In genomic region chr15:78421241-78421994, GRCh38 we compare ENCODE assay signal across 16 cellular contexts. TPM values are rescaled to one million over a fixed set of nuclear protein-coding genes. Genes with fewer than 3 reads are reported as not detected.
DNase-seq lines count a peak whose midpoint lies in the region; ATAC-seq, FAIRE-seq and TF ChIP-seq lines count a peak whose summit lies in the region.
"Had no signal": no experiment of that assay in that cellular context is flagged by ENCODE, and none has a peak within 500 bp of the region (broad histone marks: within the 10 kb centered on the region; RNA-seq: fewer than 3 reads in every experiment).

No MANE protein-coding gene starts in this region.

- no peak overlapping the region for H2BK15ac ChIP-seq in H1 (ENCODE audit: low read length)
- H2BK15ac ChIP-seq in H9 (ENCODE audit: low read depth, low read length) = no peak overlapping the region

- H3K9ac ChIP-seq in H1 (replicated peaks in 1 of 4; ENCODE audit: extremely low read depth in 1 of 4, low read depth in 3 of 4, low read length in 3 of 4) = no peak overlapping the region
- H3K9ac ChIP-seq in H9 (ENCODE audit: extremely low read depth, insufficient read length, low read length) = no peak overlapping the region

- no peak overlapping the region for H3K4me2 ChIP-seq in H1 (ENCODE audit: insufficient read depth in 1 of 2, low read depth in 2 of 2, low read length in 2 of 2)
- no peak overlapping the region for H3K4me2 ChIP-seq in H9 (ENCODE audit: insufficient read depth, insufficient read length, low read length)

- H3K27me3 ChIP-seq in H1 (replicated peaks in 1 of 4; ENCODE audit: control insufficient read depth in 3 of 4, extremely low read depth in 1 of 4, insufficient read depth in 3 of 4, low read length in 3 of 4) = no peaks in the 10 kb centered on the region
- H3K27me3 ChIP-seq in dorsolateral prefrontal cortex = peaks cover 0 to 9% (median 0%) of the 10 kb centered on the region in 45 donors
- H3K27me3 ChIP-seq in H9 (ENCODE audit: insufficient read depth, low read length) = no peaks in the 10 kb centered on the region

- peaks cover 4 to 7% of the 10 kb centered on the region in 2 experiments; a peak in 4 of 5 replicates for H3K9me3 Mint-ChIP-seq in H9
- H3K9me3 Mint-ChIP-seq: CD8-positive, alpha-beta T cell had no signal

- H3K79me2 ChIP-seq in H1 (ENCODE audit: control insufficient read depth in 1 of 2, insufficient read depth in 2 of 2, low read length in 2 of 2) (no peaks in the 10 kb centered on the region), H9 (ENCODE audit: insufficient read depth, low read length) (no peaks in the 10 kb centered on the region)

- H3K79me1 ChIP-seq in H1 (ENCODE audit: low read depth, low read length) = no peaks in the 10 kb centered on the region
- H3K79me1 ChIP-seq in H9 (ENCODE audit: insufficient read depth, low read depth, low read length, poor library complexity, severe bottlenecking) = no peaks in the 10 kb centered on the region

- TF ChIP-seq CTCF in AG10803 (conservative IDR thresholded peaks at IDR 0.05; ENCODE audit: low read length) = no peak
- TF ChIP-seq CTCF in HEK293 (tag by site-specific recombination; IDR thresholded peaks at IDR 0.05) = no peak
- TF ChIP-seq CTCF in H1 (IDR thresholded peaks at IDR 0.05; ENCODE audit: control extremely low read depth in 1 of 3, insufficient read depth in 1 of 3, low read depth in 1 of 3, low read length in 3 of 3) = no peak
- no peak for TF ChIP-seq CTCF in dorsolateral prefrontal cortex (IDR thresholded peaks at IDR 0.05 in 54 of 56, conservative IDR thresholded peaks at IDR 0.05 in 2 of 56; ENCODE audit: low read depth in 1 of 56, partially characterized antibody in 56 of 56)
- no peak for TF ChIP-seq CTCF in H9 (conservative IDR thresholded peaks at IDR 0.05)

- H3K18ac ChIP-seq in H1 (ENCODE audit: extremely low read depth, low read length) = no peak overlapping the region
- H3K18ac ChIP-seq in H9 (ENCODE audit: insufficient read length, low read depth, low read length) = no peak overlapping the region

- ATAC-seq in HG03139 (IDR thresholded peaks at IDR 0.05; ENCODE audit: unreplicated experiment) = no peak
- ATAC-seq: CD8-positive, alpha-beta T cell; GM12878 had no signal

- H3K4me1 Mint-ChIP-seq in H9 = no peaks in the 10 kb centered on the region

- H3K36me3 ChIP-seq in HEK293 (ENCODE audit: control insufficient read depth in 2 of 2, insufficient read depth in 1 of 2, low read length in 2 of 2) (no peaks in the 10 kb centered on the region), H1 (ENCODE audit: control insufficient read depth in 2 of 4, insufficient read depth in 4 of 4, low read length in 3 of 4) (no peaks in the 10 kb centered on the region)

- no peak overlapping the region for H2BK120ac ChIP-seq in H1 (replicated peaks; ENCODE audit: low read depth, low read length)
- no peak overlapping the region for H2BK120ac ChIP-seq in H9 (ENCODE audit: low read depth, low read length, poor library complexity, severe bottlenecking)

- H4K20me1 ChIP-seq in H1 (replicated peaks in 1 of 2; ENCODE audit: control insufficient read depth in 1 of 2, insufficient read depth in 2 of 2, low read length in 2 of 2) = no peaks in the 10 kb centered on the region
- H4K20me1 ChIP-seq in H9 (ENCODE audit: control insufficient read depth, insufficient read depth, insufficient read length) = no peaks in the 10 kb centered on the region

- no peak overlapping the region for H3K4ac ChIP-seq in H1 (replicated peaks; ENCODE audit: insufficient read length, low read depth, low read length)
- H3K4ac ChIP-seq in H9 (ENCODE audit: low read depth, low read length) = no peak overlapping the region

- no peak for TF ChIP-seq RAD21 in H1 (IDR thresholded peaks at IDR 0.05 in 1 of 2, conservative IDR thresholded peaks at IDR 0.05 in 1 of 2; ENCODE audit: low read depth in 2 of 2, low read length in 2 of 2)

- no peak overlapping the region for H2BK12ac ChIP-seq in H1 (ENCODE audit: low read depth, low read length)
- H2BK12ac ChIP-seq in H9 (ENCODE audit: insufficient read length, low read depth, low read length) = no peak overlapping the region

- no peak overlapping the region for H4K5ac ChIP-seq in H1 (ENCODE audit: insufficient read length, low read depth, low read length)
- no peak overlapping the region for H4K5ac ChIP-seq in H9 (ENCODE audit: insufficient read length, low read depth, low read length)

- H3K23ac ChIP-seq in H1 (ENCODE audit: insufficient read length) (no peak overlapping the region), H9 (ENCODE audit: insufficient read length, low read depth, low read length) (no peak overlapping the region)

- H3K56ac ChIP-seq in H1 (replicated peaks; ENCODE audit: insufficient read length, low read depth, low read length) = no peak overlapping the region
- no peak overlapping the region for H3K56ac ChIP-seq in H9 (ENCODE audit: insufficient read length, low read depth, low read length)

- CTCF ChIA-PET in HEK293 (lab: Yijun Ruan, JAX) = interaction anchor here (0.6 to 10.5 kb wide), 18 partner anchors 11 to 452 kb away, joined by 3 to 176 read pairs (median 6); partner anchors contain the start of gene IREB2
- CTCF ChIA-PET in H1 (lab: Charles Lee; ENCODE audit: partially characterized antibody) = interaction anchor here (0.6 to 20.7 kb wide), 17 partner anchors 9 to 414 kb away, joined by 3 to 240 read pairs (median 5); no protein-coding TSS in a partner anchor

- H4K8ac ChIP-seq in H1 (ENCODE audit: extremely low read depth, insufficient read depth, low read length) (no peak overlapping the region), H9 (replicated peaks; ENCODE audit: insufficient read length, low read depth, low read length) (no peak overlapping the region)

- no peak for TF ChIP-seq EP300 in H1 (IDR thresholded peaks at IDR 0.05; ENCODE audit: borderline replicate concordance in 1 of 2, low read depth in 2 of 2, low read length in 2 of 2)

- FAIRE-seq in H1 (lab: Jason Lieb, UNC) = no peak
- FAIRE-seq: G401.6, GM12878 had no signal

- H3K4me3 Mint-ChIP-seq in H9 = no peak overlapping the region
- H3K4me3 Mint-ChIP-seq: CD8-positive, alpha-beta T cell had no signal

- peak overlapping the region in 1 of 3 experiments; percentile 3; a peak in 1 of 7 replicates for H3K27ac Mint-ChIP-seq in H9
- H3K27ac Mint-ChIP-seq: CD8-positive, alpha-beta T cell had no signal

- H3K27ac ChIP-seq in HEK293 (ENCODE audit: extremely low read depth, low read depth, low read length) (no peak overlapping the region), H1 (ENCODE audit: low read depth, low read length) (no peak overlapping the region), dorsolateral prefrontal cortex (no peak overlapping the region), H9 (ENCODE audit: insufficient read length, low read depth, low read length) (no peak overlapping the region)

- H3K9me3 ChIP-seq in HEK293 (ENCODE audit: control insufficient read depth, insufficient read depth, low read depth, low read length) (no peaks in the 10 kb centered on the region), H1 (ENCODE audit: insufficient read depth in 2 of 2, low read depth in 1 of 2, low read length in 1 of 2) (peaks cover 0 to 6% of the 10 kb centered on the region in 2 experiments; a peak in 1 of 4 replicates), H9 (ENCODE audit: control insufficient read depth, low read depth, low read length) (no peaks in the 10 kb centered on the region)

- WGBS in H1 (ENCODE audit: extremely low coverage in 1 of 2, insufficient coverage in 1 of 2, insufficient read length in 1 of 2, insufficient replicate concordance in 2 of 2, low coverage in 1 of 2, low lambda C conversion rate in 2 of 2, missing lambda C conversion rate in 1 of 2), 2 experiments = 89% methylated on average over 7 of the region's 7 CpGs; no CpG with 5 or more reads in 1 of the 2 experiments
- no CpG with 5 or more reads among the region's 7 CpGs for WGBS in H9 (ENCODE audit: extremely low coverage, insufficient read length, low lambda C conversion rate)

- H4K91ac ChIP-seq in H1 (replicated peaks; ENCODE audit: insufficient read length, low read length) = no peak overlapping the region
- no peak overlapping the region for H4K91ac ChIP-seq in H9 (ENCODE audit: insufficient read length, low read depth, low read length)

- DNase-seq in AG10803 (ENCODE audit: low read depth) (peak; percentile 66), H1 (ENCODE audit: low read depth in 1 of 2, low spot score in 2 of 2) (no peak), islet precursor cell (peak; percentile 34), dorsolateral prefrontal cortex (no peak), HK-2 (ENCODE audit: unreplicated experiment) (no peak), H9 (no peak)
- DNase-seq: CD8-positive, alpha-beta T cell; NCI-H1092; NCI-H146; NCI-H2081 treated with DMSO at 0.1 percent for 48 hours; NCI-H510A treated with DMSO at 0.1 percent for 48 hours; NCI-H82 had no signal

- no peak overlapping the region for H3T11ph ChIP-seq in H9 (ENCODE audit: low read length)

- POLR2A ChIA-PET in HEK293 (lab: Yijun Ruan, JAX) = interaction anchor here (0.7 to 2.2 kb wide), 2 partner anchors 16 to 162 kb away, joined by 3 to 7 read pairs; partner anchors contain the start of gene IREB2
- POLR2A ChIA-PET in H1 (lab: Charles Lee; ENCODE audit: partially characterized antibody) = interaction anchor here (3.7 kb wide), 1 partner anchor 17 kb away, joined by 19 read pairs; the partner anchor contains the start of gene IREB2

- H2AFZ ChIP-seq in H1 (ENCODE audit: low read length) = 0 out of 2 replicates have a peak overlapping the region, but pooled peaks have one; percentile 31
- H2AFZ ChIP-seq in H9 (ENCODE audit: low read length) = no peak overlapping the region

- no peak overlapping the region for H3K14ac ChIP-seq in H1 (ENCODE audit: insufficient read length)
- no peak overlapping the region for H3K14ac ChIP-seq in H9 (ENCODE audit: insufficient read depth, low read length)

- TF ChIP-seq POLR2A in H1 (IDR thresholded peaks at IDR 0.05; ENCODE audit: control extremely low read depth in 1 of 2, low read depth in 2 of 2, low read length in 2 of 2) = no peak

- H3K36me3 Mint-ChIP-seq in H9 (ENCODE audit: insufficient read depth in 1 of 3, low read depth in 3 of 3) = peaks cover 0 to 5% (median 0%) of the 10 kb centered on the region in 3 experiments; a peak in 2 of 7 replicates
- H3K36me3 Mint-ChIP-seq: CD8-positive, alpha-beta T cell had no signal

- no peak overlapping the region for H3K4me3 ChIP-seq in AG10803 (ENCODE audit: low read length)
- no peak overlapping the region for H3K4me3 ChIP-seq in HEK293 (ENCODE audit: low read depth, low read length)
- H3K4me3 ChIP-seq in H1 (ENCODE audit: extremely low read depth in 1 of 4, insufficient read depth in 2 of 4, low read depth in 3 of 4, low read length in 4 of 4) = no peak overlapping the region
- no peak overlapping the region for H3K4me3 ChIP-seq in dorsolateral prefrontal cortex
- H3K4me3 ChIP-seq: GM12878 had no signal

- H3K23me2 ChIP-seq in H1 (ENCODE audit: low read depth, low read length) = no peaks in the 10 kb centered on the region; the same call in 1 of the 2 replicates
- H3K23me2 ChIP-seq in H9 (ENCODE audit: insufficient read length, low read depth, low read length, poor library complexity, severe bottlenecking) = no peaks in the 10 kb centered on the region

- H2AK5ac ChIP-seq in H1 (ENCODE audit: low read depth, low read length) (no peak overlapping the region), H9 (ENCODE audit: insufficient read length, low read length) (no peak overlapping the region)

- H2BK20ac ChIP-seq in H1 (ENCODE audit: low read length) (no peak overlapping the region), H9 (ENCODE audit: low read depth, low read length, poor library complexity, severe bottlenecking) (no peak overlapping the region)

- peaks cover 7% of the 10 kb centered on the region; the same call in 1 of the 2 replicates for H3K27me3 Mint-ChIP-seq in H9 (ENCODE audit: low read depth)

- H2BK5ac ChIP-seq in H1 (ENCODE audit: low read depth, low read length) = no peak overlapping the region
- no peak overlapping the region for H2BK5ac ChIP-seq in H9 (ENCODE audit: insufficient read length, low read length)

- intact Hi-C loops in dorsolateral prefrontal cortex (cut with DNase I) = loop anchor here (5.0 kb wide), 2 partner anchors 114 to 309 kb away; no protein-coding TSS in a partner anchor

- H3K4me1 ChIP-seq in HEK293 (ENCODE audit: control insufficient read depth, insufficient read depth, low read length) = no peaks in the 10 kb centered on the region
- H3K4me1 ChIP-seq in H1 (replicated peaks in 1 of 4; ENCODE audit: control insufficient read depth in 3 of 4, insufficient read depth in 4 of 4, low read length in 3 of 4) = no peaks in the 10 kb centered on the region
- H3K4me1 ChIP-seq in H9 (ENCODE audit: insufficient read depth, low read length) = no peaks in the 10 kb centered on the region

RNA-seq across cellular contexts. Expression of gene IREB2, which starts 16.6 kb away (rescaled TPM):
- 99.7 and 103 TPM in 2 replicates for total RNA-seq in H1 (2021; fragmentation: NEBNext Ultra II Directional; extraction: Animal tissue kit (Norgen Biotek cat#: 25700))
- polyA plus RNA-seq in H1 (2011; rRNA removed) = 15.7 and 21.0 TPM in 2 replicates
- 26.8 TPM for polyA plus RNA-seq in H1 (2011; cell fraction: cytosol; rRNA removed)
- polyA plus RNA-seq in H1 (2011; cell fraction: nucleus; rRNA removed) = 20.1 TPM
- 20.9 to 62.3 TPM (median 38.7 TPM) in 4 replicates for polyA plus RNA-seq in H1 (2012, experiment 1 of 2)
- polyA plus RNA-seq in H1 (2012, experiment 2 of 2) = 2.2 TPM
- 30.1 TPM for polyA plus RNA-seq in H1 (2013, experiment 1 of 2)
- 27.0 TPM for polyA plus RNA-seq in H1 (2013, experiment 2 of 2)
- 75.4 and 91.3 TPM in 2 replicates for polyA minus RNA-seq in H1 (2011; rRNA and poly(A)+ RNA removed)
- polyA minus RNA-seq in H1 (2011; cell fraction: cytosol; rRNA and poly(A)+ RNA removed) = 48.4 TPM
- polyA minus RNA-seq in H1 (2011; cell fraction: nucleus; rRNA and poly(A)+ RNA removed) = 57.5 TPM
- total RNA-seq in dorsolateral prefrontal cortex (10 to 100 TPM; 33.8 to 90.3 (median 60.4) TPM), H9 (2021) (87.6 and 93.3 TPM in 2 replicates)

Comparison
In these comparisons a context has a peak if more than half of its experiments do, and no peak if none do; other contexts are left out.
1. DNase-seq: peak in AG10803 (single experiment) and islet precursor cell (single experiment); none in H1 (0 of 2), dorsolateral prefrontal cortex (0 of 10), HK-2 (single experiment) and H9 (single experiment).